ENCODE assay signal across 7 cellular contexts in genomic region chr2:145649061-145649460, GRCh38.
"Had no signal": no experiment of that assay in that cellular context is flagged by ENCODE, and none has a peak within 500 bp of the region (broad histone marks: within the 10 kb centered on the region; RNA-seq: fewer than 3 reads in every experiment).

No MANE protein-coding gene starts in this region.

- ATAC-seq: GM23338, HepG2 had no signal

- H2AFZ ChIP-seq: GM23338 had no signal

- H3K27ac ChIP-seq: HL-60 had no signal

- H3K4me3 ChIP-seq: GM23338 had no signal

- DNase-seq: H9, HCEC 1CT, HFFc6, KG1 had no signal

- H3K4me2 ChIP-seq: GM23338 had no signal
